1 cellular context compared by ENCODE assay signal in the genomic region with DNA sequence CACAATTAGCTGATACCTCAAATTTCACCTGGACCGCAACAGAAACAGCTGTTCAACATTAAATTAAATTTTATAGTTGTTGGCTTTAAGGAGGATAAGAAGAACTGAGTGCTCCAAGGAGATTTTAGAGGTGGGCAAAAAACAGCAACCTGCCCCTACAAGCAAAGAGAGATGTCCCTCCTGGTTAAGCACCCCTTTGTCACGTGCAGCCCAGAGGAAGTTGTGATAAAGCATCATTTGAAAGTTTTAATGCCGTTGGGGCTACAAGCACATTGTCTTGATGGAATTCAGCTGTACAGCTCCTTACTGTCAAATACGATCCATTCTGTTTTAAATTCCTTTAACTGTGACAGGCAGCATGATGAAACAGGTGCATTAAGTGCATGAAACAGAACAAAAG.
TF ChIP-seq lines count a peak whose summit lies in the region.

No MANE protein-coding gene starts in this region.

TF ChIP-seq in GM12878, 131 proteins besides CTCF, POLR2A, EP300 and RAD21:
- TF ChIP-seq NKRF (conservative IDR thresholded peaks at IDR 0.05), result no peak
- no peak for TF ChIP-seq NR2C2 (IDR thresholded peaks at IDR 0.05; ENCODE audit: borderline replicate concordance, control insufficient read depth, insufficient read length, low read depth)
- no peak for TF ChIP-seq MAX (IDR thresholded peaks at IDR 0.05; ENCODE audit: low read depth, low read length)
- TF ChIP-seq RAD51 (IDR thresholded peaks at IDR 0.05), result peak; percentile 53
- TF ChIP-seq, protein P1, sequence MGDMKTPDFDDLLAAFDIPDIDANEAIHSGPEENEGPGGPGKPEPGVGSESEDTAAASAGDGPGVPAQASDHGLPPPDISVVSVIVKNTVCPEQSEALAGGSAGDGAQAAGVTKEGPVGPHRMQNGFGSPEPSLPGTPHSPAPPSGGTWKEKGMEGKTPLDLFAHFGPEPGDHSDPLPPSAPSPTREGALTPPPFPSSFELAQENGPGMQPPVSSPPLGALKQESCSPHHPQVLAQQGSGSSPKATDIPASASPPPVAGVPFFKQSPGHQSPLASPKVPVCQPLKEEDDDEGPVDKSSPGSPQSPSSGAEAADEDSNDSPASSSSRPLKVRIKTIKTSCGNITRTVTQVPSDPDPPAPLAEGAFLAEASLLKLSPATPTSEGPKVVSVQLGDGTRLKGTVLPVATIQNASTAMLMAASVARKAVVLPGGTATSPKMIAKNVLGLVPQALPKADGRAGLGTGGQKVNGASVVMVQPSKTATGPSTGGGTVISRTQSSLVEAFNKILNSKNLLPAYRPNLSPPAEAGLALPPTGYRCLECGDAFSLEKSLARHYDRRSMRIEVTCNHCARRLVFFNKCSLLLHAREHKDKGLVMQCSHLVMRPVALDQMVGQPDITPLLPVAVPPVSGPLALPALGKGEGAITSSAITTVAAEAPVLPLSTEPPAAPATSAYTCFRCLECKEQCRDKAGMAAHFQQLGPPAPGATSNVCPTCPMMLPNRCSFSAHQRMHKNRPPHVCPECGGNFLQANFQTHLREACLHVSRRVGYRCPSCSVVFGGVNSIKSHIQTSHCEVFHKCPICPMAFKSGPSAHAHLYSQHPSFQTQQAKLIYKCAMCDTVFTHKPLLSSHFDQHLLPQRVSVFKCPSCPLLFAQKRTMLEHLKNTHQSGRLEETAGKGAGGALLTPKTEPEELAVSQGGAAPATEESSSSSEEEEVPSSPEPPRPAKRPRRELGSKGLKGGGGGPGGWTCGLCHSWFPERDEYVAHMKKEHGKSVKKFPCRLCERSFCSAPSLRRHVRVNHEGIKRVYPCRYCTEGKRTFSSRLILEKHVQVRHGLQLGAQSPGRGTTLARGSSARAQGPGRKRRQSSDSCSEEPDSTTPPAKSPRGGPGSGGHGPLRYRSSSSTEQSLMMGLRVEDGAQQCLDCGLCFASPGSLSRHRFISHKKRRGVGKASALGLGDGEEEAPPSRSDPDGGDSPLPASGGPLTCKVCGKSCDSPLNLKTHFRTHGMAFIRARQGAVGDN (IDR thresholded peaks at IDR 0.05), result 0 out of 2 replicates have a peak, but pooled peaks have one; percentile 51
- TF ChIP-seq ZNF24 (IDR thresholded peaks at IDR 0.05), result no peak
- no peak for TF ChIP-seq SMC3 (IDR thresholded peaks at IDR 0.05; ENCODE audit: borderline replicate concordance, low read length)
- TF ChIP-seq BHLHE40 (IDR thresholded peaks at IDR 0.05; ENCODE audit: borderline replicate concordance in 1 of 2, low read depth in 2 of 2, low read length in 1 of 2), result peak; percentile 52 to 73; a peak in 3 of 4 replicates
- no peak for TF ChIP-seq SREBF1 (IDR thresholded peaks at IDR 0.05; ENCODE audit: low read length)
- no peak for TF ChIP-seq HCFC1 (IDR thresholded peaks at IDR 0.05; ENCODE audit: low read length)
- no peak for TF ChIP-seq JUND (IDR thresholded peaks at IDR 0.05; ENCODE audit: low read depth, low read length)
- TF ChIP-seq PML (IDR thresholded peaks at IDR 0.05; ENCODE audit: low read length), result no peak
- TF ChIP-seq USF1 (IDR thresholded peaks at IDR 0.05; ENCODE audit: borderline replicate concordance, extremely low read length, insufficient read depth, low read depth, low read length), result peak; percentile 26
- no peak for TF ChIP-seq SMAD5 (IDR thresholded peaks at IDR 0.05; ENCODE audit: low read depth)
- no peak for TF ChIP-seq FOS (IDR thresholded peaks at IDR 0.05; ENCODE audit: borderline replicate concordance, extremely low read depth, insufficient read length)
- no peak for TF ChIP-seq CUX1 (IDR thresholded peaks at IDR 0.05; ENCODE audit: insufficient replicate concordance, low read depth, low read length)
- TF ChIP-seq KLF5 (IDR thresholded peaks at IDR 0.05; ENCODE audit: partially characterized antibody), result no peak
- no peak for TF ChIP-seq ETV6 (conservative IDR thresholded peaks at IDR 0.05 in 1 of 2, IDR thresholded peaks at IDR 0.05 in 1 of 2; ENCODE audit: borderline replicate concordance in 1 of 2, low read depth in 1 of 2)
- TF ChIP-seq SIN3A (IDR thresholded peaks at IDR 0.05; ENCODE audit: low read depth, low read length), result no peak
TF ChIP-seq in GM12878: peak in this region for 4.
